Comparison of ENCODE assay signal across 25 cellular contexts in the genomic region with DNA sequence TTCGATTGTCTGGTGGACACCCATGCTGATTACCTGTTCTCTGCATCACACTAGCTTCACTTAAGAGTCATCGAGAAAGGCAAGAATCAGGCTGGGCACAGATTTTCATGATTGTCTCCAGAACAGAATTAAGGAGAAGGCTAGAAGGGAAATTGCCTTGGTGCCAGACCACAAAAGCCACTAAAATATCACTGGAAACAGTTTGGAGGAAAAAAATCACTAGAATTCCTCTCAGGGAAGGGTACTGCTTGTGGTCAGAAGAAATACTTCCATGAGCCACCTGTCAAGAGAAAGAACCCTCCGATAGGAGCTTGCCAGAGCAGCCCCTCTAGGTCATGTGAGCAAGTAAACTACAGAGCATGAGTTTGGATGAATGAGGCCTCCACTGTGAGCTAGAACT.
DNase-seq lines count a peak whose midpoint lies in the region; ATAC-seq and TF ChIP-seq lines count a peak whose summit lies in the region.
"Had no signal": no experiment of that assay in that cellular context is flagged by ENCODE, and none has a peak within 500 bp of the region (broad histone marks: within the 10 kb centered on the region; RNA-seq: fewer than 3 reads in every experiment).

No MANE protein-coding gene starts in this region.

- no peaks in the 10 kb centered on the region for H3K79me2 ChIP-seq in GM23338 (replicated peaks; ENCODE audit: insufficient read depth)

- H3F3A ChIP-seq in GM23338 (replicated peaks; ENCODE audit: low read depth) = no peaks in the 10 kb centered on the region

- H3K27me3 ChIP-seq in GM23338 (ENCODE audit: insufficient read depth) = no peaks in the 10 kb centered on the region

- H3K9me3 Mint-ChIP-seq in GM23338 = no peaks in the 10 kb centered on the region
- H3K9me3 Mint-ChIP-seq in endothelial cell (ENCODE audit: unreplicated experiment) = no peaks in the 10 kb centered on the region
- no peaks in the 10 kb centered on the region for H3K9me3 Mint-ChIP-seq in activated CD8-positive, alpha-beta memory T cell treated with anti-CD3 and anti-CD28 coated beads, Interleukin-2, amount 10 ng/mL, durations not matched to agents 7 days and 5 days (ENCODE audit: low read depth)

- intact Hi-C loops in Right ventricle myocardium inferior (cut with DNase I) = no loop called here

- H3K4me1 Mint-ChIP-seq in GM23338 (no peaks in the 10 kb centered on the region), endothelial cell (ENCODE audit: unreplicated experiment) (no peaks in the 10 kb centered on the region)
- no peaks in the 10 kb centered on the region for H3K4me1 Mint-ChIP-seq in activated CD8-positive, alpha-beta memory T cell treated with anti-CD3 and anti-CD28 coated beads, Interleukin-2, amount 10 ng/mL, durations not matched to agents 7 days and 5 days
- H3K4me1 Mint-ChIP-seq: CD4-positive, alpha-beta memory T cell had no signal

- H4K20me1 ChIP-seq in GM23338 (replicated peaks; ENCODE audit: insufficient read depth) = no peaks in the 10 kb centered on the region

- peak overlapping the region; percentile 35; the same call in 1 of the 2 replicates for H2AFZ ChIP-seq in GM23338
- H2AFZ ChIP-seq: PC-9 had no signal

- TF ChIP-seq CTCF in GM23338 (conservative IDR thresholded peaks at IDR 0.05; ENCODE audit: low read depth in 2 of 2) = no peak
- no peak for TF ChIP-seq CTCF in astrocyte of the cerebellum (IDR thresholded peaks at IDR 0.05; ENCODE audit: low read depth, low read length, missing control alignments)
- no peak for TF ChIP-seq CTCF in endothelial cell (IDR thresholded peaks at IDR 0.05; ENCODE audit: unreplicated experiment)

- DNase-seq in GM23338 (ENCODE audit: low spot score) (no peak), astrocyte of the cerebellum (ENCODE audit: low read depth) (peak; percentile 24), myocyte (ENCODE audit: low read depth) (peak; percentile 12), NCI-H2171 treated with DMSO at 0.1 percent for 48 hours (lab: John Stamatoyannopoulos, UW) (no peak), Right ventricle myocardium inferior (ENCODE audit: missing footprints) (no peak), endothelial cell (ENCODE audit: low spot score) (no peak)
- DNase-seq in activated CD8-positive, alpha-beta memory T cell treated with anti-CD3 and anti-CD28 coated beads, Interleukin-2, amount 10 ng/mL, durations not matched to agents 7 days and 5 days = no peak
- DNase-seq: AML-193; C1 segment of cervical spinal cord; CD4-positive, alpha-beta memory T cell; DMS 273 treated with DMSO at 0.1 percent for 48 hours; DMS79; GF-D8; Karpas-422; NCI-H1105 treated with DMSO at 0.1 percent for 48 hours; NCI-H146; NCI-H1930; NCI-H2107; NCI-H446; NCI-H524 treated with DMSO at 0.1 percent for 48 hours; NK-92 treated with Interleukin-12 subunit alpha and Interleukin-12 subunit beta, amount 100 ng/mL, for 24 hours; PC-9; Right ventricle myocardium superior had no signal

- H3K36me3 Mint-ChIP-seq in GM23338 (ENCODE audit: low read depth) = no peaks in the 10 kb centered on the region
- no peaks in the 10 kb centered on the region for H3K36me3 Mint-ChIP-seq in endothelial cell (ENCODE audit: low read depth, unreplicated experiment)
- no peaks in the 10 kb centered on the region for H3K36me3 Mint-ChIP-seq in activated CD8-positive, alpha-beta memory T cell treated with anti-CD3 and anti-CD28 coated beads, Interleukin-2, amount 10 ng/mL, durations not matched to agents 7 days and 5 days
- H3K36me3 Mint-ChIP-seq: CD4-positive, alpha-beta memory T cell had no signal

- no peak for ATAC-seq in GM23338
- ATAC-seq in Right ventricle myocardium inferior = no peak
- ATAC-seq in activated CD8-positive, alpha-beta memory T cell treated with anti-CD3 and anti-CD28 coated beads, Interleukin-2, amount 10 ng/mL, durations not matched to agents 7 days and 5 days = no peak
- ATAC-seq: A549 had no signal

- H3K27me3 Mint-ChIP-seq in GM23338 (ENCODE audit: insufficient read depth, low read depth, poor library complexity) (no peaks in the 10 kb centered on the region), endothelial cell (ENCODE audit: unreplicated experiment) (no peaks in the 10 kb centered on the region)
- H3K27me3 Mint-ChIP-seq in activated CD8-positive, alpha-beta memory T cell treated with anti-CD3 and anti-CD28 coated beads, Interleukin-2, amount 10 ng/mL, durations not matched to agents 7 days and 5 days = no peaks in the 10 kb centered on the region
- H3K27me3 Mint-ChIP-seq: CD4-positive, alpha-beta memory T cell had no signal

- no peak overlapping the region for H3K27ac ChIP-seq in GM23338 (ENCODE audit: low read depth)
- H3K27ac ChIP-seq: A549, HL-60, PC-9 had no signal

- in situ Hi-C loops in astrocyte of the cerebellum (cut with HindIII; ENCODE audit: low sequenced_read_pairs) = no loop called here

- no peak overlapping the region for H3K4me3 Mint-ChIP-seq in GM23338
- no peak overlapping the region for H3K4me3 Mint-ChIP-seq in endothelial cell (ENCODE audit: unreplicated experiment)
- no peak overlapping the region for H3K4me3 Mint-ChIP-seq in activated CD8-positive, alpha-beta memory T cell treated with anti-CD3 and anti-CD28 coated beads, Interleukin-2, amount 10 ng/mL, durations not matched to agents 7 days and 5 days
- H3K4me3 Mint-ChIP-seq: CD4-positive, alpha-beta memory T cell had no signal

- H3K4me1 ChIP-seq in GM23338 (ENCODE audit: insufficient read depth) = no peaks in the 10 kb centered on the region
- H3K4me1 ChIP-seq: A549 had no signal

- CTCF ChIA-PET in activated CD8-positive, alpha-beta memory T cell treated with anti-CD3 and anti-CD28 coated beads, Interleukin-2, amount 10 ng/mL, durations not matched to agents 7 days and 5 days (lab: Charles Lee) = no interaction called here

- H3K4me3 ChIP-seq in GM23338 = no peak overlapping the region
- no peak overlapping the region for H3K4me3 ChIP-seq in astrocyte of the cerebellum (ENCODE audit: low read depth, low read length)
- H3K4me3 ChIP-seq: A549, PC-9 had no signal

- no peaks in the 10 kb centered on the region for H3K36me3 ChIP-seq in GM23338 (ENCODE audit: insufficient read depth)

- H3K4me2 ChIP-seq in GM23338 = no peak overlapping the region
- H3K4me2 ChIP-seq: A549, PC-9 had no signal

- H3K9me2 ChIP-seq in GM23338 (ENCODE audit: insufficient read depth) = peaks cover 10% of the 10 kb centered on the region

- H3K27ac Mint-ChIP-seq in GM23338 (no peak overlapping the region), endothelial cell (ENCODE audit: unreplicated experiment) (no peak overlapping the region)
- H3K27ac Mint-ChIP-seq in activated CD8-positive, alpha-beta memory T cell treated with anti-CD3 and anti-CD28 coated beads, Interleukin-2, amount 10 ng/mL, durations not matched to agents 7 days and 5 days = no peak overlapping the region
- H3K27ac Mint-ChIP-seq: CD4-positive, alpha-beta memory T cell had no signal

TF ChIP-seq in GM23338, 12 proteins besides CTCF, POLR2A, EP300 and RAD21:
- no peak for TF ChIP-seq ZNF331 (CRISPR knock-in tag; IDR thresholded peaks at IDR 0.05; ENCODE audit: low read depth)

Comparison
In these comparisons a context has a peak if more than half of its experiments do, and no peak if none do; other contexts are left out.
1. DNase-seq: peak in astrocyte of the cerebellum (single experiment) and myocyte (single experiment); none in GM23338 (single experiment), NCI-H2171 treated with DMSO at 0.1 percent for 48 hours (single experiment), Right ventricle myocardium inferior (single experiment), endothelial cell (single experiment) and activated CD8-positive, alpha-beta memory T cell treated with anti-CD3 and anti-CD28 coated beads, Interleukin-2, amount 10 ng/mL, durations not matched to agents 7 days and 5 days (single experiment).